8 cellular contexts compared by ENCODE assay signal in the genomic region with DNA sequence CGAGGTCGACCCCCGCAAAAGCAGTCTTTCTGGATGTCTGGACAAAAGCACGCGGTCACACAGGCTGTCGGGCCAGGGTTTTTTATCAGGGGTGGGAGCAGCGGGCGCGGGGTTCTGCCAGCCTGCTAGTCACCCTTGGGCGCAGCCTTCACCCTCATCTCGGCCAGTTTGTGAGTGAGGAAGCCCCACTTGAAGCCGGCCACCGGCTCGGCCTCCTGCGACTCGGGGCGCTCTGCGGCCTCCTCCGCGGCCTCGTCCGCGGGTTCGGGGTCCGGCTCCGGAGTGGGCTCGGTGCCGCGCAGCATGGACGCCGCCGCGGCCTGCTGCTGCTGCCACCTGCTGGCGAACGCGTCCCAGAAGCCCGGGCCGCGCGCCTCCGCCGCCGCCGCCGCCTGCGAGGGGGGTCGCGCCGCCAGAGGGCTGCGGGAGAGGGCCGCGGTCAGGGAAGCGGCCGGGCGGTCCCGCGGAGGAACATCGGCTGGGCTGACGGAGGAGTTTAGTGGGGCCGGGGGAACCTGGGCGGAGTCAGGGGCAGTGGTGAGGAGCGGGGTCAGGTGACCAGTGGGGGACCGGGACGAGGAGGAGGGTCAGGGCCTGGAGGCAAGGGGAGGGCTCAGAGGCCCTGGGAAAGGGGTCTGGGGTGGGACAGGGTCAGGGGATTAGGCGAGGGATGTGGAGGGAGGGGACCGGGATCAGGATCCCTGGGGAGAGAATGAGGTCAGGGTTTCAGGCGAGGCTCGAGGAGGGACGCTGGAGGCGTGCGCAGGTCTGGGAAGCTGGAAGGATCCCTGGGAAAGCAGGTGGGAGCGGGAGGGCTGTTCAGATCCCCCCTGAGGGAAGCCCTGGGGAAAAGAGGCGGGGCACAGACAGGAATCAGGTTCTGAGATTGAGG. TPM values are rescaled to one million over a fixed set of nuclear protein-coding genes. Genes with fewer than 3 reads are reported as not detected.
DNase-seq lines count a peak whose midpoint lies in the region; ATAC-seq and TF ChIP-seq lines count a peak whose summit lies in the region.

No MANE protein-coding gene starts in this region.

- H3K36me3 Mint-ChIP-seq in HFFc6 (ENCODE audit: low read depth) = no peaks in the 10 kb centered on the region
- H3K36me3 Mint-ChIP-seq in effector memory CD8-positive, alpha-beta T cell (ENCODE audit: insufficient read depth) = peaks cover 3% of the 10 kb centered on the region

- H3K9me3 ChIP-seq in mucosa of stomach (ENCODE audit: control insufficient read depth, low read length) = no peaks in the 10 kb centered on the region

- H3K27me3 Mint-ChIP-seq in HFFc6 (ENCODE audit: insufficient read depth) = peaks cover 24% of the 10 kb centered on the region
- peaks cover 15 to 46% of the 10 kb centered on the region in 2 donors for H3K27me3 Mint-ChIP-seq in effector memory CD8-positive, alpha-beta T cell
- H3K27me3 Mint-ChIP-seq in stimulated activated naive CD8-positive, alpha-beta T cell treated with anti-CD3 and anti-CD28 coated beads, Interleukin-15, amount 100 ng/mL, for 72 hours = peaks cover 54% of the 10 kb centered on the region

- peak; percentile 66 for ATAC-seq in effector memory CD8-positive, alpha-beta T cell (replicated peaks)
- peak; percentile 65 for ATAC-seq in stimulated activated naive CD8-positive, alpha-beta T cell treated with anti-CD3 and anti-CD28 coated beads, Interleukin-15, amount 100 ng/mL, for 72 hours
- ATAC-seq in GM19452 (IDR thresholded peaks at IDR 0.05; ENCODE audit: unreplicated experiment) (no peak), HG03280 (IDR thresholded peaks at IDR 0.05; ENCODE audit: unreplicated experiment) (no peak)

- no peak overlapping the region for H3K4me3 ChIP-seq in mucosa of stomach (ENCODE audit: low read length)

- H3K36me3 ChIP-seq in mucosa of stomach (ENCODE audit: control insufficient read depth, insufficient read depth, low read length) = no peaks in the 10 kb centered on the region

- DNase-seq in AG08396 (ENCODE audit: low spot score) (peak; percentile 76), HFFc6 (no peak)
- peak; percentile 50 for DNase-seq in activated CD4-positive, alpha-beta T cell treated with anti-CD3 and anti-CD28 coated beads, Interleukin-2, amount 50 U/mL, for 1 hour
- DNase-seq in effector memory CD8-positive, alpha-beta T cell = peak; percentile 40 to 51 (median 48)
- DNase-seq in stimulated activated naive CD8-positive, alpha-beta T cell treated with anti-CD3 and anti-CD28 coated beads, Interleukin-15, amount 100 ng/mL, for 72 hours = peak; percentile 52 to 69

- peaks cover 2% of the 10 kb centered on the region; the same call in 1 of the 2 replicates for H3K4me1 Mint-ChIP-seq in HFFc6 (ENCODE audit: low read depth)
- H3K4me1 Mint-ChIP-seq in effector memory CD8-positive, alpha-beta T cell (ENCODE audit: low read depth in 2 of 2) = peaks cover 7 to 15% of the 10 kb centered on the region in 2 donors
- H3K4me1 Mint-ChIP-seq in stimulated activated naive CD8-positive, alpha-beta T cell treated with anti-CD3 and anti-CD28 coated beads, Interleukin-15, amount 100 ng/mL, for 72 hours = peaks cover 31% of the 10 kb centered on the region

- no peak overlapping the region for H3K27ac Mint-ChIP-seq in HFFc6
- H3K27ac Mint-ChIP-seq in effector memory CD8-positive, alpha-beta T cell = peak overlapping the region in 1 of 2 donors; percentile 65
- H3K27ac Mint-ChIP-seq in stimulated activated naive CD8-positive, alpha-beta T cell treated with anti-CD3 and anti-CD28 coated beads, Interleukin-15, amount 100 ng/mL, for 72 hours = peak overlapping the region in 1 of 2 donors; percentile 38

- peak overlapping the region; percentile 34 for H3K9ac ChIP-seq in mucosa of stomach (ENCODE audit: low read length)

- H3K27me3 ChIP-seq in mucosa of stomach (ENCODE audit: control insufficient read depth, insufficient read depth, low read length) = peaks cover 39% of the 10 kb centered on the region

- peak; percentile 85 for TF ChIP-seq CTCF in HFFc6 (IDR thresholded peaks at IDR 0.05)

- peaks cover 20% of the 10 kb centered on the region for H3K4me1 ChIP-seq in mucosa of stomach (ENCODE audit: control insufficient read depth, insufficient read depth, low read length)

- H3K4me3 Mint-ChIP-seq in HFFc6 = peak overlapping the region; percentile 24; the same call in 1 of the 2 replicates
- peak overlapping the region; percentile 57 to 66 for H3K4me3 Mint-ChIP-seq in effector memory CD8-positive, alpha-beta T cell
- H3K4me3 Mint-ChIP-seq in stimulated activated naive CD8-positive, alpha-beta T cell treated with anti-CD3 and anti-CD28 coated beads, Interleukin-15, amount 100 ng/mL, for 72 hours = peak overlapping the region; percentile 45 to 67

- no peaks in the 10 kb centered on the region for H3K9me3 Mint-ChIP-seq in HFFc6
- no peaks in the 10 kb centered on the region for H3K9me3 Mint-ChIP-seq in effector memory CD8-positive, alpha-beta T cell
- H3K9me3 Mint-ChIP-seq in stimulated activated naive CD8-positive, alpha-beta T cell treated with anti-CD3 and anti-CD28 coated beads, Interleukin-15, amount 100 ng/mL, for 72 hours = no peaks in the 10 kb centered on the region

RNA-seq across cellular contexts. Expression of a gene that starts 4.5 kb away (rescaled TPM):
- total RNA-seq in HFFc6 (2021; fragmentation: NEBNext Ultra II Directional; extraction: Animal tissue kit (Norgen Biotek cat#: 25700)) = not detected

RNA-seq across cellular contexts. Expression of a gene that starts 5.4 kb away (rescaled TPM):
- total RNA-seq in HFFc6 (2021; fragmentation: NEBNext Ultra II Directional; extraction: Animal tissue kit (Norgen Biotek cat#: 25700)) = not detected

RNA-seq across cellular contexts. Expression of a gene that starts 5.4 kb away (rescaled TPM):
- total RNA-seq in HFFc6 (2021; fragmentation: NEBNext Ultra II Directional; extraction: Animal tissue kit (Norgen Biotek cat#: 25700)) = 10 to 100 TPM; 33.5 to 46.3 (median 38.7) TPM

RNA-seq across cellular contexts. Expression of a gene that starts 7.3 kb away (rescaled TPM):
- not detected for total RNA-seq in HFFc6 (2021; fragmentation: NEBNext Ultra II Directional; extraction: Animal tissue kit (Norgen Biotek cat#: 25700))

RNA-seq across cellular contexts. Expression of a gene that starts 13.0 kb away (rescaled TPM):
- under 1 TPM; 0.19 to 0.57 (median 0.33) TPM for total RNA-seq in HFFc6 (2021; fragmentation: NEBNext Ultra II Directional; extraction: Animal tissue kit (Norgen Biotek cat#: 25700))

Comparison
In these comparisons a context has a peak if more than half of its experiments do, and no peak if none do; other contexts are left out.
1. ATAC-seq: peak in effector memory CD8-positive, alpha-beta T cell (single experiment) and stimulated activated naive CD8-positive, alpha-beta T cell treated with anti-CD3 and anti-CD28 coated beads, Interleukin-15, amount 100 ng/mL, for 72 hours (single experiment); none in GM19452 (single experiment) and HG03280 (single experiment).
2. Peak in every context shown above with its lines, with median percentiles within 50 percentile points of each other: H3K4me3 Mint-ChIP-seq.